1 cellular context compared by ENCODE assay signal in genomic region chr7:130950054-130950453, GRCh38.
TF ChIP-seq lines count a peak whose summit lies in the region.

No MANE protein-coding gene starts in this region.

TF ChIP-seq in HCT116, 20 proteins besides CTCF, POLR2A, EP300 and RAD21 (continued from another document):
- TF ChIP-seq ZBTB33 (IDR thresholded peaks at IDR 0.05; ENCODE audit: extremely low read depth, insufficient replicate concordance, low read length): no peak
- TF ChIP-seq POLR2AphosphoS5 (IDR thresholded peaks at IDR 0.05; ENCODE audit: low read depth, low read length): no peak
- TF ChIP-seq ZNF274 (IDR thresholded peaks at IDR 0.05; ENCODE audit: low read depth, low read length): no peak
- no peak for TF ChIP-seq EZH2phosphoT487 (IDR thresholded peaks at IDR 0.05; ENCODE audit: borderline replicate concordance)
- TF ChIP-seq JUND (IDR thresholded peaks at IDR 0.05): no peak
- no peak for TF ChIP-seq MAX (IDR thresholded peaks at IDR 0.05)
- TF ChIP-seq FOSL1 (IDR thresholded peaks at IDR 0.05; ENCODE audit: low read depth): no peak
- TF ChIP-seq SIN3A (IDR thresholded peaks at IDR 0.05; ENCODE audit: low read depth): no peak
